19 cellular contexts compared by ENCODE assay signal in the genomic region with DNA sequence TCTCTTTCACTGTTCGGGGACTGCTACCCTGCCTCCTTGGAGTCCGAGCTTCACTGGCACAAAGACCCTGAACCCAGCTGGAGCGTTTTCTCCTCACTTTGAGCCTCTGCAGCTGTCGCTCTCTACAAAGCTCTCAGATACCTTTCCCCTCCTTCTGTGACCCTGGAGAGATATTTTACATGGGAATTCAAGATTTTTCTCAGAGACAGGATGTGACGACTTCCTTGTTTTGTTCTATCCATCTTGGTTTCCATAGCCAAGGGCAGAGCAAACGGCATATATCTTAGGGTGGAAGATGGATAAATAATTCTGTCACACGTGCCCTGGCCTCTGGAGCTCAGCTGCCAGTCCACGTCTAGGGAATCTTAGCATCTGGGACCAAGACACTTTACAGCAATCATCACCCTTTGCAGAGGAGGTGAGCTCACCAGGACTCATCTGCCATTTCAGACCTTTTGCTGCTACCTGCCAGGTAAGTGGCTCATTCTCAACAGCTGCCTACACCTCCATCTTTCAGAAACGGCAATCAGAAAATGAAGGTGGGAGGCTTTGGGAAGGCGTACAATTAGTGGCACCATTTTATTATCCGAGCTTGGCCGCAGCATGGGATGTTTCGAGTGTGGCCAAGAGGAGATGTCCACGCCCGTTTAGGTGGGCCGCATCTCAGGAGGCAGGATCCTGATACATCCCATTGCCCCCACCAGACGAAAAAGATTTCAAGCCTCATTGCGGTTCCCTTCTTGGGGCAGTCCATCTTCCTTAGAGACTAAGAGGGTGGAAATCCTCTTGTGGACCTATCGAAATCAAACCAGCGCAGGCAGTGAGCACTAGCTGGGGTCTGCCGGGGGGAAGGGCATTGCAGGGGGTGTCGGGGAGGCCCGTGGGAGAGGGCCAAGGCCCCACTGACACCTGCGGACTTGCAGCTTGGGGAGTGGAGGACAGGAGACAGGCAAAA. TPM values are rescaled to one million over a fixed set of nuclear protein-coding genes. Genes with fewer than 3 reads are reported as not detected.
DNase-seq lines count a peak whose midpoint lies in the region; ATAC-seq and TF ChIP-seq lines count a peak whose summit lies in the region.
"Had no signal": no experiment of that assay in that cellular context is flagged by ENCODE, and none has a peak within 500 bp of the region (broad histone marks: within the 10 kb centered on the region; RNA-seq: fewer than 3 reads in every experiment).

BTNL9 (plus strand) TSS at position 306 of the 955 bp plus-strand sequence. CDS start 5,224 bp downstream, outside the sequence.

- 58 to 60% (median 59%) methylated on average over 21 to 24 of the region's 24 CpGs for WGBS in adrenal gland, 4 donors
- WGBS in heart left ventricle, 4 donors, result 49 to 61% (median 53%) methylated on average over 23 to 24 of the region's 24 CpGs
- WGBS in thyroid gland, 2 donors, result 67 to 78% methylated on average over 24 of the region's 24 CpGs

- H3K9me3 ChIP-seq in adrenal gland (replicated peaks in 1 of 3) (no peaks in the 10 kb centered on the region), heart left ventricle (no peaks in the 10 kb centered on the region), neural cell (ENCODE audit: low read length) (no peaks in the 10 kb centered on the region), thyroid gland (no peaks in the 10 kb centered on the region)

- intact Hi-C loops in adrenal gland (cut with DNase I), result no loop called here
- intact Hi-C loops in heart left ventricle (cut with DNase I), result loop anchor here in 5 of 10 donors (5.0 to 10.0 kb wide), 7 partner anchors 165 to 255 kb away; partner anchors contain the start of genes MGAT1 (in 2 of the 5) and ZFP62 (in 1 of the 5)
- intact Hi-C loops in thyroid gland (cut with DNase I), result no loop called here

- peaks cover 3% of the 10 kb centered on the region for H3K27me3 ChIP-seq in adrenal gland
- peaks cover 0 to 15% (median 0%) of the 10 kb centered on the region in 9 donors for H3K27me3 ChIP-seq in heart left ventricle
- no peaks in the 10 kb centered on the region for H3K27me3 ChIP-seq in neural cell (ENCODE audit: insufficient read depth, low read depth, low read length)
- H3K27me3 ChIP-seq in thyroid gland, result no peaks in the 10 kb centered on the region

- no peak for TF ChIP-seq EP300 in neural cell (conservative IDR thresholded peaks at IDR 0.05; ENCODE audit: poor library complexity, severe bottlenecking)

- H3K27ac ChIP-seq in adrenal gland (peak within 1 kb of the TSS in 1 of 5 donors; percentile 72), heart left ventricle (peak within 1 kb of the TSS; percentile 60 to 87 (median 80)), neural cell (ENCODE audit: low read length) (no peak within 1 kb of the TSS), thyroid gland (peak within 1 kb of the TSS; percentile 12 to 63 (median 36))
- H3K27ac ChIP-seq: neural progenitor cell had no signal

- H4K20me1 ChIP-seq in neural cell (ENCODE audit: insufficient read depth), result no peaks in the 10 kb centered on the region

- no peak within 1 kb of the TSS for H3K9ac ChIP-seq in neural cell (ENCODE audit: low read length)
- H3K9ac ChIP-seq: neural progenitor cell had no signal

- no peak within 1 kb of the TSS for H3K4me2 ChIP-seq in neural cell (ENCODE audit: low read length)
- H3K4me2 ChIP-seq: neural progenitor cell had no signal

- no peaks in the 10 kb centered on the region for H3K79me2 ChIP-seq in neural cell (replicated peaks; ENCODE audit: insufficient read depth, low read length)

- ATAC-seq in heart left ventricle, result peak in 1 of 4 donors; percentile 2
- no peak for ATAC-seq in HG02763 (IDR thresholded peaks at IDR 0.05; ENCODE audit: unreplicated experiment)
- ATAC-seq in HG03378 (IDR thresholded peaks at IDR 0.05; ENCODE audit: unreplicated experiment), result no peak
- ATAC-seq in GM21717 (IDR thresholded peaks at IDR 0.05; ENCODE audit: unreplicated experiment), result no peak
- ATAC-seq: activated CD8-positive, alpha-beta T cell treated with anti-CD3 and anti-CD28 coated beads for 36 hours had no signal

- H3F3A ChIP-seq in neural cell (ENCODE audit: insufficient read depth, low read length, poor library complexity, severe bottlenecking), result no peaks in the 10 kb centered on the region

- TF ChIP-seq POLR2A in adrenal gland (IDR thresholded peaks at IDR 0.05), result no peak
- TF ChIP-seq POLR2A in heart left ventricle (IDR thresholded peaks at IDR 0.05), result peak in 1 of 2 donors; percentile 49
- TF ChIP-seq POLR2A in thyroid gland (IDR thresholded peaks at IDR 0.05), result no peak

- no peak for TF ChIP-seq RAD21 in neural cell (conservative IDR thresholded peaks at IDR 0.05)

- no peaks in the 10 kb centered on the region for H3K36me3 ChIP-seq in adrenal gland (replicated peaks in 1 of 2)
- H3K36me3 ChIP-seq in heart left ventricle, result no peaks in the 10 kb centered on the region
- no peaks in the 10 kb centered on the region for H3K36me3 ChIP-seq in neural cell (ENCODE audit: insufficient read depth, low read length)
- H3K36me3 ChIP-seq in thyroid gland, result no peaks in the 10 kb centered on the region
- H3K36me3 ChIP-seq: neural progenitor cell had no signal

- DNase-seq in adrenal gland, result no peak
- DNase-seq in heart left ventricle, result no peak
- no peak for DNase-seq in thyroid gland
- DNase-seq in AG20443 (ENCODE audit: low spot score), result no peak
- DNase-seq: activated CD8-positive, alpha-beta T cell treated with anti-CD3 and anti-CD28 coated beads for 36 hours; activated naive CD8-positive, alpha-beta T cell treated with anti-CD3 and anti-CD28 coated beads for 36 hours; activated T-cell treated with anti-CD3 and anti-CD28 coated beads, Interleukin-2, amount 50 U/mL, for 48 hours; caudate nucleus; foreskin melanocyte; NCI-H1436; SHP77 treated with DMSO at 0.1 percent for 48 hours; small intestine had no signal

- H2AFZ ChIP-seq in neural cell (ENCODE audit: low read depth, low read length), result no peak within 1 kb of the TSS
- H2AFZ ChIP-seq: neural progenitor cell had no signal

- peak within 1 kb of the TSS in 1 of 4 donors; percentile 22 for H3K4me3 ChIP-seq in adrenal gland
- peak within 1 kb of the TSS; percentile 12 to 65 (median 54) for H3K4me3 ChIP-seq in heart left ventricle
- H3K4me3 ChIP-seq in neural cell (ENCODE audit: low read length), result no peak within 1 kb of the TSS
- H3K4me3 ChIP-seq in thyroid gland (replicated peaks in 1 of 3), result no peak within 1 kb of the TSS
- H3K4me3 ChIP-seq: neural progenitor cell had no signal

- H3K4me1 ChIP-seq in adrenal gland (replicated peaks in 1 of 2), result no peaks in the 10 kb centered on the region
- H3K4me1 ChIP-seq in heart left ventricle, result peaks cover 0 to 25% (median 1%) of the 10 kb centered on the region in 12 donors
- peaks cover 0 to 9% of the 10 kb centered on the region in 2 donors for H3K4me1 ChIP-seq in thyroid gland

- no peak for TF ChIP-seq CTCF in adrenal gland (IDR thresholded peaks at IDR 0.05)
- TF ChIP-seq CTCF in heart left ventricle (IDR thresholded peaks at IDR 0.05), result no peak
- no peak for TF ChIP-seq CTCF in neural cell (IDR thresholded peaks at IDR 0.05; ENCODE audit: poor library complexity, severe bottlenecking)
- TF ChIP-seq CTCF in thyroid gland (IDR thresholded peaks at IDR 0.05), result no peak

- H3K9me2 ChIP-seq in neural cell (ENCODE audit: insufficient read depth, low read length), result no peaks in the 10 kb centered on the region

TF ChIP-seq in neural cell, 6 proteins besides CTCF, POLR2A, EP300 and RAD21:
- TF ChIP-seq REST (IDR thresholded peaks at IDR 0.05; ENCODE audit: borderline replicate concordance), result no peak
- no peak for TF ChIP-seq EZH2 (IDR thresholded peaks at IDR 0.05; ENCODE audit: borderline replicate concordance, insufficient read depth, low read length, poor library complexity, severe bottlenecking)

RNA-seq across cellular contexts. Expression of gene BTNL9, which starts in this region (rescaled TPM):
- total RNA-seq in adrenal gland, result 10 to 100 TPM in 6 of 8 donors, 1 to 10 TPM in 2; 5.6 to 32.0 (median 17.6) TPM
- 10 to 100 TPM in 2 of 3 donors, 1 to 10 TPM in 1; 4.2 to 62.7 (median 47.9) TPM for polyA plus RNA-seq in adrenal gland
- total RNA-seq in heart left ventricle, result 10 to 100 TPM; 28.6 to 75.0 (median 34.9) TPM
- 10 to 100 TPM; 32.5 to 88.2 TPM for polyA plus RNA-seq in heart left ventricle
- 13.9 and 18.7 TPM in 2 replicates for polyA plus RNA-seq in neural cell
- polyA minus RNA-seq in neural cell, result 8.8 and 10.1 TPM in 2 replicates
- total RNA-seq in thyroid gland, result 10 to 100 TPM; 12.9 to 77.1 (median 34.3) TPM
- total RNA-seq: activated CD8-positive, alpha-beta T cell treated with anti-CD3 and anti-CD28 coated beads for 36 hours; endodermal cell; T-helper 1 cell treated with Interleukin-12 subunit alpha and Interleukin-12 subunit beta and Interleukin-4 antibody, amounts not matched to agents 30 ng/mL and 1 ng/mL, for 36 hours had no signal

Comparison
In these comparisons a context has a peak if more than half of its experiments do, and no peak if none do; other contexts are left out.
1. H3K4me3 ChIP-seq: peak in heart left ventricle (12 of 12); none in neural cell (single experiment) and thyroid gland (0 of 3).